Comparison of ENCODE assay signal across 11 cellular contexts in the genomic region with DNA sequence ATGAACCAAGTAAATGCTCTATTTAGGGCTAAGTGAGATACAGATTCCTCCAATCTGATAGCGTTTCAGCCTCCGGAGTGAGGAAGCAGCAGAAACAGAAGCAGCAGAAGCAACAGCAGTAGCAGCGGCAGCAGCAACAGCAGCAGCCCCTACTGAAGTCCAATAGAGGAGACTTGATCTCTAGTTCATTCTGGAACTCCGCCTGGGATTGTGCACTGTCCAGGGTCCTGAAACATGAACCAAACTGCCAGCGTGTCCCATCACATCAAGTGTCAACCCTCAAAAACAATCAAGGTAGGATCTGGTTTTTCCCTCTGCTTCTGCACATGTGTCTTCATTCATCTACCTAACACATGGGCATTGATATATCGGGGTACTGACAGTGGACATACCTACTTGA.
DNase-seq lines count a peak whose midpoint lies in the region; TF ChIP-seq lines count a peak whose summit lies in the region.
"Had no signal": no experiment of that assay in that cellular context is flagged by ENCODE, and none has a peak within 500 bp of the region (broad histone marks: within the 10 kb centered on the region; RNA-seq: fewer than 3 reads in every experiment).

Gene DPP10 (plus strand): TSS at position 97 of the 400 bp plus-strand sequence.

- H3K27ac Mint-ChIP-seq in activated T-cell treated with anti-CD3 and anti-CD28 coated beads, Interleukin-2, amount 50 U/mL, for 24 hours = no peak within 1 kb of the TSS
- H3K27ac Mint-ChIP-seq: HFFc6, type B pancreatic cell had no signal

- peak; percentile 16 to 17 for DNase-seq in activated T-cell treated with anti-CD3 and anti-CD28 coated beads, Interleukin-2, amount 50 U/mL, for 48 hours
- DNase-seq in activated T-cell treated with anti-CD3 and anti-CD28 coated beads, Interleukin-2, amount 50 U/mL, for 24 hours = no peak
- DNase-seq in RKO (ENCODE audit: low spot score) (peak; percentile 51), fibroblast of pulmonary artery (ENCODE audit: low read depth) (peak; percentile 8), NK-92 (lab: John Stamatoyannopoulos, UW; ENCODE audit: unreplicated experiment) (no peak), NCI-H446 (lab: John Stamatoyannopoulos, UW) (no peak)
- peak; percentile 28 for DNase-seq in stimulated activated CD8-positive, alpha-beta memory T cell treated with anti-CD3 and anti-CD28 coated beads, Interleukin-4, amount 100 ng/mL, for 48 hours
- no peak for DNase-seq in central memory CD4-positive, alpha-beta T cell
- DNase-seq: HFFc6; stimulated activated CD4-positive, alpha-beta T cell treated with anti-CD3 and anti-CD28 coated beads, Interleukin-1b, Interleukin-23, amount 100 ng/mL, for 48 hours had no signal

- no peaks in the 10 kb centered on the region for H3K36me3 Mint-ChIP-seq in activated T-cell treated with anti-CD3 and anti-CD28 coated beads, Interleukin-2, amount 50 U/mL, for 24 hours (ENCODE audit: low read depth)
- H3K36me3 Mint-ChIP-seq: type B pancreatic cell had no signal

- H3K4me3 Mint-ChIP-seq in activated T-cell treated with anti-CD3 and anti-CD28 coated beads, Interleukin-2, amount 50 U/mL, for 24 hours = no peak within 1 kb of the TSS
- H3K4me3 Mint-ChIP-seq: HFFc6, type B pancreatic cell had no signal

- H3K27me3 Mint-ChIP-seq in activated T-cell treated with anti-CD3 and anti-CD28 coated beads, Interleukin-2, amount 50 U/mL, for 24 hours = peaks cover 6% of the 10 kb centered on the region

- no peak within 1 kb of the TSS for H3K4me3 ChIP-seq in fibroblast of pulmonary artery (replicated peaks; ENCODE audit: low read depth, low read length)

- TF ChIP-seq CTCF in fibroblast of pulmonary artery (IDR thresholded peaks at IDR 0.05; ENCODE audit: low read length, missing control alignments) = no peak

- H3K4me1 Mint-ChIP-seq in activated T-cell treated with anti-CD3 and anti-CD28 coated beads, Interleukin-2, amount 50 U/mL, for 24 hours (ENCODE audit: low read depth) = no peaks in the 10 kb centered on the region

- no peaks in the 10 kb centered on the region for H3K9me3 Mint-ChIP-seq in activated T-cell treated with anti-CD3 and anti-CD28 coated beads, Interleukin-2, amount 50 U/mL, for 24 hours
- H3K9me3 Mint-ChIP-seq: type B pancreatic cell had no signal

Comparison
In these comparisons a context has a peak if more than half of its experiments do, and no peak if none do; other contexts are left out.
1. DNase-seq: peak in activated T-cell treated with anti-CD3 and anti-CD28 coated beads, Interleukin-2, amount 50 U/mL, for 48 hours (2 of 2), RKO (single experiment), fibroblast of pulmonary artery (single experiment) and stimulated activated CD8-positive, alpha-beta memory T cell treated with anti-CD3 and anti-CD28 coated beads, Interleukin-4, amount 100 ng/mL, for 48 hours (single experiment); none in activated T-cell treated with anti-CD3 and anti-CD28 coated beads, Interleukin-2, amount 50 U/mL, for 24 hours (single experiment), central memory CD4-positive, alpha-beta T cell (single experiment), NK-92 (single experiment) and NCI-H446 (0 of 2).